ENCODE assay signal across 24 cellular contexts in the genomic region with DNA sequence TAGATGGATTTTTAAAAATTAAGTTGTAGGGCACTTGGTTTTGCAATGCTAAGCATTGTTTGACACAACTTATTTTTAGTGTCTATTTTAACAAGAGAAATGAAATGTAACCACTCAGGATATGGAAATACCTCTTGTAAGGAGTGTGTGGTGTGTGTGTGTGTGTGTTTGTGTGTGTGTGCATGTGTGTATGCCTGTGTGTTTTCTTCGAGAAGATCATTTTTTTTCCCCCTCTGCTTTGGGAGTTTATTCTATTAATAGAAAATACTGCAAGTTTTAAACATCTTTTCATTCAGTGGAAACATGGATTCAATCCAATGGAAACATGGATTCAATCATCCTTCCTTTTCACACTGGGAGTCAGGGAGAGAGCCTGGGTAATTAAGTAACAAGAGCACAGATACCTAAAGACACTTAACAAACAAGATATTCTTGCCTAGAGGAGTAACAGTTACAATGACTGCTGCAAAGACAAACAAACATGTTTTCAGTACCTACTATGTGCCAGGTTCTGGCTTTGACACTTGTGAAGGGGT.
DNase-seq lines count a peak whose midpoint lies in the region; ATAC-seq and TF ChIP-seq lines count a peak whose summit lies in the region.
"Had no signal": no experiment of that assay in that cellular context is flagged by ENCODE, and none has a peak within 500 bp of the region (broad histone marks: within the 10 kb centered on the region; RNA-seq: fewer than 3 reads in every experiment).

No MANE protein-coding gene starts in this region.

- H3K36me3 ChIP-seq in parathyroid adenoma (ENCODE audit: control insufficient read depth, insufficient read depth, low read length) = no peaks in the 10 kb centered on the region
- H3K36me3 ChIP-seq: SJSA1 had no signal

- H3K4me2 ChIP-seq in parathyroid adenoma (ENCODE audit: low read length) = no peak overlapping the region

- intact Hi-C loops in left colon (cut with DNase I, micrococcal nuclease) = no loop called here

- peaks cover 3 to 6% of the 10 kb centered on the region in 2 donors for H3K36me3 Mint-ChIP-seq in stimulated activated naive B cell treated with anti-CD40 and anti-IgM and Interleukin-4, amounts not matched to agents 10 μg/mL and 1 μg/mL and 100 μg/mL, for 72 hours

- TF ChIP-seq CTCF in cardiac fibroblast (IDR thresholded peaks at IDR 0.05; ENCODE audit: low read depth, low read length) (no peak), fibroblast of villous mesenchyme (IDR thresholded peaks at IDR 0.05; ENCODE audit: insufficient read depth, low read depth, low read length) (no peak), parathyroid adenoma (IDR thresholded peaks at IDR 0.05) (no peak)

- H3K4me3 Mint-ChIP-seq in stimulated activated naive B cell treated with anti-CD40 and anti-IgM and Interleukin-4, amounts not matched to agents 10 μg/mL and 1 μg/mL and 100 μg/mL, for 72 hours = no peak overlapping the region
- H3K4me3 Mint-ChIP-seq: B cell had no signal

- peak overlapping the region; percentile 82 for H3K27ac ChIP-seq in parathyroid adenoma
- H3K27ac ChIP-seq: SJSA1 had no signal

- peaks cover 6 to 9% of the 10 kb centered on the region in 2 donors for H3K27me3 Mint-ChIP-seq in stimulated activated naive B cell treated with anti-CD40 and anti-IgM and Interleukin-4, amounts not matched to agents 10 μg/mL and 1 μg/mL and 100 μg/mL, for 72 hours
- H3K27me3 Mint-ChIP-seq: B cell had no signal

- peaks cover 0 to 10% of the 10 kb centered on the region in 2 donors for H3K4me1 Mint-ChIP-seq in stimulated activated naive B cell treated with anti-CD40 and anti-IgM and Interleukin-4, amounts not matched to agents 10 μg/mL and 1 μg/mL and 100 μg/mL, for 72 hours

- DNase-seq in GM03348 (ENCODE audit: low spot score) (peak; percentile 40), cardiac fibroblast (ENCODE audit: low read depth in 2 of 2) (peak; percentile 12 to 70), fibroblast of villous mesenchyme (ENCODE audit: low read depth) (peak; percentile 53), left colon (no peak)
- DNase-seq in stimulated activated naive B cell treated with anti-CD40 and anti-IgM and Interleukin-4, amounts not matched to agents 10 μg/mL and 1 μg/mL and 100 μg/mL, for 72 hours = no peak
- DNase-seq: activated CD4-positive, alpha-beta T cell treated with anti-CD3 and anti-CD28 coated beads for 1 hour; activated gamma-delta T cell treated with Interleukin-2 at 50 U/mL for 16 hours; anterior cingulate cortex; Calu3; cortex of kidney; GF-D8; hypothalamus; kidney; MM.1S; NCI-H187 treated with DMSO at 0.1 percent for 48 hours; NCI-H510A treated with DMSO at 0.1 percent for 48 hours; stimulated activated CD4-positive, alpha-beta T cell treated with anti-CD3 and anti-CD28 coated beads, Interleukin-2, amount 100 ng/mL, for 48 hours; substantia nigra; T-helper 9 cell had no signal

- peaks cover 11 to 12% of the 10 kb centered on the region in 2 donors for H3K9me3 Mint-ChIP-seq in stimulated activated naive B cell treated with anti-CD40 and anti-IgM and Interleukin-4, amounts not matched to agents 10 μg/mL and 1 μg/mL and 100 μg/mL, for 72 hours

- H3K9me3 ChIP-seq in parathyroid adenoma (ENCODE audit: control insufficient read depth, low read length) = no peaks in the 10 kb centered on the region
- H3K9me3 ChIP-seq: SJSA1 had no signal

- H3K4me3 ChIP-seq in cardiac fibroblast (replicated peaks in 1 of 2; ENCODE audit: low read depth in 2 of 2, low read length in 2 of 2) (no peak overlapping the region), fibroblast of villous mesenchyme (ENCODE audit: low read depth, low read length) (no peak overlapping the region), parathyroid adenoma (ENCODE audit: low read depth, low read length) (no peak overlapping the region)
- H3K4me3 ChIP-seq: SJSA1 had no signal

- peak overlapping the region; percentile 17 for H3K9ac ChIP-seq in parathyroid adenoma

- H2AFZ ChIP-seq in parathyroid adenoma = no peak overlapping the region

- peaks cover 55% of the 10 kb centered on the region for H3K4me1 ChIP-seq in parathyroid adenoma

- no peak overlapping the region for H3K27ac Mint-ChIP-seq in stimulated activated naive B cell treated with anti-CD40 and anti-IgM and Interleukin-4, amounts not matched to agents 10 μg/mL and 1 μg/mL and 100 μg/mL, for 72 hours
- H3K27ac Mint-ChIP-seq: B cell had no signal

- peaks cover 50% of the 10 kb centered on the region for H3K79me2 ChIP-seq in parathyroid adenoma

- TF ChIP-seq POLR2A in GM18505 (IDR thresholded peaks at IDR 0.05; ENCODE audit: borderline replicate concordance, extremely low read depth, insufficient read depth, insufficient read length) = no peak

- no peaks in the 10 kb centered on the region for H3K27me3 ChIP-seq in parathyroid adenoma (ENCODE audit: control insufficient read depth, insufficient read depth, low read length)
- H3K27me3 ChIP-seq: SJSA1 had no signal

- ATAC-seq in left colon (no peak), GM18505 (IDR thresholded peaks at IDR 0.05; ENCODE audit: unreplicated experiment) (no peak)
- no peak for ATAC-seq in activated CD4-positive, CD25-positive, alpha-beta regulatory T cell treated with anti-CD3 and anti-CD28 coated beads, Interleukin-2, amount 50 U/mL, for 24 hours
- ATAC-seq in stimulated activated naive B cell treated with anti-CD40 and anti-IgM and Interleukin-4, amounts not matched to agents 10 μg/mL and 1 μg/mL and 100 μg/mL, for 72 hours (replicated peaks) = no peak

Comparison
In these comparisons a context has a peak if more than half of its experiments do, and no peak if none do; other contexts are left out.
1. DNase-seq: peak in GM03348 (single experiment), cardiac fibroblast (2 of 2) and fibroblast of villous mesenchyme (single experiment); none in left colon (0 of 2) and stimulated activated naive B cell treated with anti-CD40 and anti-IgM and Interleukin-4, amounts not matched to agents 10 μg/mL and 1 μg/mL and 100 μg/mL, for 72 hours (single experiment).